In genomic region chr18:77131652-77132368, GRCh38 we compare ENCODE assay signal across 8 cellular contexts. TPM values are rescaled to one million over a fixed set of nuclear protein-coding genes. Genes with fewer than 3 reads are reported as not detected.
DNase-seq lines count a peak whose midpoint lies in the region; ATAC-seq and TF ChIP-seq lines count a peak whose summit lies in the region.

No MANE protein-coding gene starts in this region.

- TF ChIP-seq CTCF in AG10803 (conservative IDR thresholded peaks at IDR 0.05; ENCODE audit: low read length) (no peak), PC-3 (conservative IDR thresholded peaks at IDR 0.05; ENCODE audit: low read depth, low read length) (no peak)

- H3K9me2 ChIP-seq in PC-3 (replicated peaks; ENCODE audit: low read length): no peaks in the 10 kb centered on the region

- BruUV-seq in PC-3 (replicated peaks; lab: Mats Ljungman, UMichigan): no TSS peak

- H3K4me3 ChIP-seq in AG10803 (ENCODE audit: low read length) (peak overlapping the region; percentile 55), PC-3 (ENCODE audit: low read length) (peak overlapping the region; percentile 98), SJCRH30 (no peak overlapping the region)

- H3K27ac ChIP-seq in PC-3 (ENCODE audit: low read length) (peak overlapping the region; percentile 96), SJCRH30 (no peak overlapping the region)

- peaks cover 13 to 39% (median 25%) of the 10 kb centered on the region in 3 donors for H3K27me3 Mint-ChIP-seq in immature natural killer cell (ENCODE audit: low read depth in 3 of 3)

- H3K4me2 ChIP-seq in PC-3 (ENCODE audit: low read length): peak overlapping the region; percentile 99

- POLR2A ChIA-PET in PC-3 (lab: Charles Lee; ENCODE audit: unreplicated experiment): interaction anchor here (0.6 to 1.2 kb wide), 4 partner anchors 30 to 96 kb away, joined by 3 to 16 read pairs (median 4); no protein-coding TSS in a partner anchor

- H4K20me1 ChIP-seq in PC-3 (ENCODE audit: low read length): peaks cover 16% of the 10 kb centered on the region

- H3K4me3 Mint-ChIP-seq in immature natural killer cell: peak overlapping the region; percentile 92 to 100 (median 99)

- H3K9ac ChIP-seq in PC-3 (ENCODE audit: low read length): peak overlapping the region; percentile 100

- H3K4me1 ChIP-seq in PC-3 (ENCODE audit: insufficient read depth, low read length) (peaks cover 48% of the 10 kb centered on the region), SJCRH30 (no peaks in the 10 kb centered on the region)

- DNase-seq in AG10803 (ENCODE audit: low read depth) (no peak), PC-3 (peak; percentile 45), astrocyte of the hippocampus (ENCODE audit: low read depth, low spot score) (peak; percentile 70), immature natural killer cell (peak; percentile 57 to 64 (median 62)), SJCRH30 (no peak)
- peak; percentile 28 for DNase-seq in stimulated activated CD4-positive, alpha-beta T cell treated with anti-CD3 and anti-CD28 coated beads, Interleukin-1b, Interleukin-23, amount 100 ng/mL, for 48 hours

- H3K9me3 ChIP-seq in PC-3 (ENCODE audit: low read length) (no peaks in the 10 kb centered on the region), SJCRH30 (replicated peaks) (no peaks in the 10 kb centered on the region)

- no peaks in the 10 kb centered on the region for H3K9me3 Mint-ChIP-seq in immature natural killer cell

- no peaks in the 10 kb centered on the region for H3F3A ChIP-seq in PC-3 (ENCODE audit: low read length, unreplicated experiment)

- CTCF ChIA-PET in PC-3 (lab: Charles Lee): interaction anchor here (0.6 to 1.2 kb wide), 3 partner anchors 30 to 92 kb away, joined by 6 to 7 read pairs (median 6); no protein-coding TSS in a partner anchor

- H3K36me3 ChIP-seq in PC-3 (ENCODE audit: low read depth, low read length) (peaks cover 16% of the 10 kb centered on the region; the same call in 1 of the 2 replicates), SJCRH30 (no peaks in the 10 kb centered on the region)

- H3K27ac Mint-ChIP-seq in immature natural killer cell: peak overlapping the region; percentile 94 to 100 (median 97)

- intact Hi-C loops in PC-3 (cut with micrococcal nuclease): loop anchor here (2.0 kb wide), 1 partner anchor 77 kb away; no protein-coding TSS in a partner anchor

- H3K79me2 ChIP-seq in PC-3 (ENCODE audit: low read length): peaks cover 50% of the 10 kb centered on the region

- peaks cover 10 to 18% (median 14%) of the 10 kb centered on the region in 3 donors for H3K36me3 Mint-ChIP-seq in immature natural killer cell

- peaks cover 74 to 77% of the 10 kb centered on the region in 2 donors for H3K4me1 Mint-ChIP-seq in immature natural killer cell

- no peaks in the 10 kb centered on the region for H3K27me3 ChIP-seq in PC-3 (ENCODE audit: low read length)
- no peaks in the 10 kb centered on the region for H3K27me3 ChIP-seq in SJCRH30

- H2AFZ ChIP-seq in PC-3 (ENCODE audit: low read length): peak overlapping the region; percentile 24; the same call in 1 of the 2 replicates

- ATAC-seq in GM18873 (IDR thresholded peaks at IDR 0.05; ENCODE audit: low FRiP score, unreplicated experiment) (peak; percentile 39), HG03066 (IDR thresholded peaks at IDR 0.05; ENCODE audit: low read depth, unreplicated experiment) (peak; percentile 46), PC-3 (peak; percentile 59)

RNA-seq across cellular contexts. Expression of gene MBP, which starts 0.8 kb away (rescaled TPM):
- total RNA-seq in PC-3 (2014; rRNA removed): 34.2 and 47.4 TPM in 2 replicates
- polyA plus RNA-seq in immature natural killer cell: 100 to 1,000 TPM; 187 to 403 (median 297) TPM
- 0.20 TPM in 1 of 2 replicates, not detected in the other for total RNA-seq in SJCRH30 (2014; rRNA removed; shearing (Covaris generic))

Comparison
In these comparisons a context has a peak if more than half of its experiments do, and no peak if none do; other contexts are left out.
1. DNase-seq: peak in PC-3 (single experiment), astrocyte of the hippocampus (single experiment), immature natural killer cell (3 of 3) and stimulated activated CD4-positive, alpha-beta T cell treated with anti-CD3 and anti-CD28 coated beads, Interleukin-1b, Interleukin-23, amount 100 ng/mL, for 48 hours (single experiment); none in AG10803 (single experiment) and SJCRH30 (0 of 2).
2. RNA of gene MBP, which starts 0.8 kb away (total RNA-seq): 34.2 to 47.4 TPM in PC-3; 0.20 TPM in SJCRH30; every median in the first group is over 10 times any median in the second.
3. Peak in every context shown above with its lines, with median percentiles within 50 percentile points of each other: ATAC-seq.